14 cellular contexts compared by ENCODE assay signal in the genomic region with DNA sequence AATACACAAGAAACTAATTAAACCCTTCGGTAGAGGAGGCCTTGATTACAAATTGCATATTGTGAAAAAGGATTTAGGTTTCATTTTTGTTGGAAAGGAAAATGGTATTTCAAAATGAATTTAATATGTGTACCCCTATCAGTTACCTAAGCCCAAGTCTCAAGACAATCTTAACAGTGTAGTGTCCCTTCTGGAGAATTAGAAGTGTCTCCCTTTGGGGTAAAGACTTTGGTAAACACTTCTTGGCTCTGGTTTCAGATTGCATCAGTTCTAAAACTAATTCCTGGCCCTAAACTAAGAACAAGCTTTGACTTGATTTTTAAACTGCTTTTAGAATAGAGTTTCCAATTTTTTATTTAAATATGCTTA. TPM values are rescaled to one million over a fixed set of nuclear protein-coding genes. Genes with fewer than 3 reads are reported as not detected.
DNase-seq lines count a peak whose midpoint lies in the region; ATAC-seq and TF ChIP-seq lines count a peak whose summit lies in the region.
"Had no signal": no experiment of that assay in that cellular context is flagged by ENCODE, and none has a peak within 500 bp of the region (broad histone marks: within the 10 kb centered on the region; RNA-seq: fewer than 3 reads in every experiment).

No MANE protein-coding gene starts in this region.

- no peaks in the 10 kb centered on the region for H3K27me3 ChIP-seq in A673 (replicated peaks; ENCODE audit: insufficient read depth, low read depth, low read length, poor library complexity)
- no peaks in the 10 kb centered on the region for H3K27me3 ChIP-seq in Peyer's patch

- TF ChIP-seq CTCF in A673 (conservative IDR thresholded peaks at IDR 0.05; ENCODE audit: low read depth, low read length): no peak
- no peak for TF ChIP-seq CTCF in Peyer's patch (IDR thresholded peaks at IDR 0.05)
- no peak for TF ChIP-seq CTCF in fibroblast of the aortic adventitia (IDR thresholded peaks at IDR 0.05; ENCODE audit: insufficient read depth, low read length)

- ATAC-seq in sciatic nerve (peak; percentile 14), HG03565 (IDR thresholded peaks at IDR 0.05; ENCODE audit: unreplicated experiment) (no peak), HG03457 (IDR thresholded peaks at IDR 0.05; ENCODE audit: unreplicated experiment) (no peak)
- ATAC-seq: naive thymus-derived CD8-positive, alpha-beta T cell had no signal

- POLR2A ChIA-PET in A673 (lab: Charles Lee; ENCODE audit: low non-redundant PET): no interaction called here

- H3K4me1 ChIP-seq in A673 (ENCODE audit: insufficient read depth, low read length, poor library complexity, severe bottlenecking) (peaks cover 22% of the 10 kb centered on the region), Peyer's patch (peaks cover 0 to 28% (median 0%) of the 10 kb centered on the region in 4 donors)

- CTCF ChIA-PET in A673 (lab: Charles Lee): interaction anchor here (0.6 kb wide), 1 partner anchor 53 kb away, joined by 4 read pairs; no protein-coding TSS in a partner anchor

- no peaks in the 10 kb centered on the region for H3K36me3 ChIP-seq in A673 (ENCODE audit: insufficient read depth, low read length, poor library complexity, severe bottlenecking)
- no peaks in the 10 kb centered on the region for H3K36me3 ChIP-seq in Peyer's patch

- H3K4me3 ChIP-seq in A673 (ENCODE audit: low read depth, low read length, poor library complexity, severe bottlenecking) (no peak overlapping the region), Peyer's patch (no peak overlapping the region), fibroblast of the aortic adventitia (ENCODE audit: low read depth, low read length) (no peak overlapping the region)

- DNase-seq in A673 (ENCODE audit: low spot score) (no peak), Peyer's patch (no peak), fibroblast of the aortic adventitia (ENCODE audit: low read depth) (peak; percentile 56), sciatic nerve (ENCODE audit: low spot score) (no peak), NCI-H82 (lab: John Stamatoyannopoulos, UW) (no peak)
- no peak for DNase-seq in activated naive CD4-positive, alpha-beta T cell treated with anti-CD3 and anti-CD28 coated beads, Interleukin-2, amount 50 U/mL, for 16 hours
- DNase-seq: effector memory CD4-positive, alpha-beta T cell; naive thymus-derived CD8-positive, alpha-beta T cell; NCI-H187; stimulated activated CD4-positive, alpha-beta T cell treated with anti-CD3 and anti-CD28 coated beads, Interleukin-2, amount 100 ng/mL, for 24 hours; stimulated activated naive CD4-positive, alpha-beta T cell treated with Interleukin-2 at 50 U/mL for 16 hours; T-helper 9 cell had no signal

- H3K9me3 ChIP-seq in A673 (ENCODE audit: low read depth, low read length, poor library complexity, severe bottlenecking) (no peaks in the 10 kb centered on the region), Peyer's patch (no peaks in the 10 kb centered on the region)

- H3K27ac ChIP-seq in A673 (ENCODE audit: low read depth, low read length, poor library complexity, severe bottlenecking) (peak overlapping the region; percentile 29), Peyer's patch (peak overlapping the region in 3 of 4 donors; percentile 18 to 93 (median 73))

- BruUV-seq in A673 (replicated peaks; lab: Mats Ljungman, UMichigan): no TSS peak

- TF ChIP-seq POLR2A in Peyer's patch (IDR thresholded peaks at IDR 0.05): no peak

- intact Hi-C loops in A673 (cut with micrococcal nuclease; ENCODE audit: unreplicated experiment) (no loop called here), sciatic nerve (cut with DNase I) (no loop called here)

RNA-seq across cellular contexts. Expression of gene STOM, which starts 3.3 kb away (rescaled TPM):
- total RNA-seq in A673 (2021) (63.4 and 72.4 TPM in 2 replicates), Peyer's patch (10 to 100 TPM; 30.5 to 60.1 (median 47.2) TPM), fibroblast of the aortic adventitia (ENCODE audit: low replicate concordance) (115 and 128 TPM in 2 replicates), sciatic nerve (301 TPM)
